In genomic region chr4:107939307-107939706, GRCh38 we compare ENCODE assay signal across 24 cellular contexts. TPM values are rescaled to one million over a fixed set of nuclear protein-coding genes. Genes with fewer than 3 reads are reported as not detected.
DNase-seq lines count a peak whose midpoint lies in the region; TF ChIP-seq lines count a peak whose summit lies in the region.
"Had no signal": no experiment of that assay in that cellular context is flagged by ENCODE, and none has a peak within 500 bp of the region (broad histone marks: within the 10 kb centered on the region; RNA-seq: fewer than 3 reads in every experiment).

No MANE protein-coding gene starts in this region.

- H3F3A ChIP-seq in GM23248 (ENCODE audit: insufficient read depth), result no peaks in the 10 kb centered on the region

- H2BK5ac ChIP-seq in trophoblast cell (ENCODE audit: low read depth, low read length, poor library complexity), result no peak overlapping the region

- no peaks in the 10 kb centered on the region for H4K20me1 ChIP-seq in GM23248 (ENCODE audit: insufficient read depth)

- intact Hi-C loops in dorsolateral prefrontal cortex (cut with DNase I), result no loop called here

- H3K9ac ChIP-seq in GM23248, result no peak overlapping the region
- no peak overlapping the region for H3K9ac ChIP-seq in trophoblast cell (ENCODE audit: low read length)
- H3K9ac ChIP-seq: KMS-11 had no signal

- H3K79me1 ChIP-seq in trophoblast cell (ENCODE audit: low read length), result no peaks in the 10 kb centered on the region

- no peak overlapping the region for H3K4me2 ChIP-seq in GM23248 (ENCODE audit: unreplicated experiment)
- H3K4me2 ChIP-seq in trophoblast cell (ENCODE audit: low read length), result no peak overlapping the region
- H3K4me2 ChIP-seq: KMS-11 had no signal

- no peak overlapping the region for H3K23ac ChIP-seq in trophoblast cell (ENCODE audit: low read length)

- H3K4me1 ChIP-seq in GM23248 (ENCODE audit: insufficient read depth) (no peaks in the 10 kb centered on the region), trophoblast cell (ENCODE audit: control insufficient read depth in 1 of 2, insufficient read depth in 2 of 2, low read length in 2 of 2) (no peaks in the 10 kb centered on the region)
- H3K4me1 ChIP-seq: testis had no signal

- H3K36me3 ChIP-seq in GM23248 (ENCODE audit: low read depth) (no peaks in the 10 kb centered on the region), trophoblast cell (ENCODE audit: control insufficient read depth in 1 of 2, insufficient read depth in 2 of 2, low read length in 2 of 2) (no peaks in the 10 kb centered on the region)

- H3K27ac ChIP-seq in GM23248 (no peak overlapping the region), trophoblast cell (ENCODE audit: low read depth, low read length) (no peak overlapping the region), dorsolateral prefrontal cortex (no peak overlapping the region)
- H3K27ac ChIP-seq: KMS-11, left ventricle myocardium inferior, testis had no signal

- H4K8ac ChIP-seq in trophoblast cell (ENCODE audit: low read depth, low read length), result no peak overlapping the region

- H4K12ac ChIP-seq in trophoblast cell (ENCODE audit: low read depth, low read length), result no peak overlapping the region

- no peak overlapping the region for H3K18ac ChIP-seq in trophoblast cell (ENCODE audit: low read length)

- no peak overlapping the region for H2AK5ac ChIP-seq in trophoblast cell (ENCODE audit: low read length)

- H2BK120ac ChIP-seq in trophoblast cell (ENCODE audit: insufficient read depth, low read length, poor library complexity), result no peak overlapping the region

- TF ChIP-seq CTCF in epithelial cell of esophagus (IDR thresholded peaks at IDR 0.05; ENCODE audit: insufficient read depth, low read depth, low read length, missing control alignments) (no peak), dorsolateral prefrontal cortex (IDR thresholded peaks at IDR 0.05 in 54 of 56, conservative IDR thresholded peaks at IDR 0.05 in 2 of 56; ENCODE audit: low read depth in 1 of 56, partially characterized antibody in 56 of 56) (no peak)

- H4K91ac ChIP-seq in trophoblast cell (ENCODE audit: low read depth, low read length), result no peak overlapping the region

- WGBS in GM23248 (ENCODE audit: low coverage in 1 of 2, low lambda C conversion rate in 2 of 2, missing lambda C conversion rate in 2 of 2), 2 experiments, result 92 to 97% methylated on average over 1 of the region's 1 CpG
- no CpG with 5 or more reads among the region's 1 CpG for WGBS in trophoblast cell (ENCODE audit: extremely low coverage, insufficient coverage, insufficient read length)

- no peak overlapping the region for H2BK12ac ChIP-seq in trophoblast cell (ENCODE audit: low read length)

- H3K27me3 ChIP-seq in GM23248 (replicated peaks; ENCODE audit: insufficient read depth) (no peaks in the 10 kb centered on the region), trophoblast cell (ENCODE audit: insufficient read depth, low read length) (no peaks in the 10 kb centered on the region), dorsolateral prefrontal cortex (no peaks in the 10 kb centered on the region)
- H3K27me3 ChIP-seq: testis had no signal

- DNase-seq in AG20443 (ENCODE audit: low spot score), result peak; percentile 16
- DNase-seq in GM23248, result peak; percentile 44
- DNase-seq in epithelial cell of esophagus (ENCODE audit: low read depth), result peak; percentile 14
- peak; percentile 30 to 87 for DNase-seq in trophoblast cell
- no peak for DNase-seq in GM19238 (ENCODE audit: insufficient read length, low spot score)
- no peak for DNase-seq in ecto neural progenitor cell (ENCODE audit: low spot score)
- no peak for DNase-seq in dorsolateral prefrontal cortex
- DNase-seq: activated CD4-positive, alpha-beta T cell treated with anti-CD3 and anti-CD28 coated beads, Interleukin-2, amount 50 U/mL, for 4 hours; activated CD8-positive, alpha-beta memory T cell treated with anti-CD3 and anti-CD28 coated beads, Interleukin-2, amount 50 U/mL, for 48 hours; activated effector memory CD4-positive, alpha-beta T cell treated with Interleukin-2 at 50 U/mL for 16 hours; amniotic stem cell; CD4-positive, alpha-beta T cell; hippocampal formation; immature natural killer cell; left ventricle myocardium inferior; naive B cell; NCI-H1436; NCI-H446; nucleus accumbens; OCI-M1; stimulated activated naive B cell treated with anti-CD40 and anti-IgM and Interleukin-4, amounts not matched to agents 10 μg/mL and 1 μg/mL and 100 μg/mL, for 72 hours; T1000; testis had no signal

- H3K9me3 ChIP-seq in GM23248 (ENCODE audit: low read depth) (no peaks in the 10 kb centered on the region), trophoblast cell (ENCODE audit: insufficient read depth, low read depth, low read length) (no peaks in the 10 kb centered on the region)
- H3K9me3 ChIP-seq: testis had no signal

- in situ Hi-C loops in GM23248 (cut with MboI), result no loop called here

- H2AFZ ChIP-seq in GM23248 (no peak overlapping the region), trophoblast cell (ENCODE audit: insufficient read depth, low read length, poor library complexity) (no peak overlapping the region)

- no peaks in the 10 kb centered on the region for H3K79me2 ChIP-seq in GM23248 (ENCODE audit: insufficient read depth)
- no peaks in the 10 kb centered on the region for H3K79me2 ChIP-seq in trophoblast cell (ENCODE audit: control insufficient read depth, insufficient read depth, low read length, poor library complexity)

- no peak overlapping the region for H3K14ac ChIP-seq in trophoblast cell (ENCODE audit: low read length)

- H3K9me2 ChIP-seq in GM23248 (ENCODE audit: insufficient read depth), result no peaks in the 10 kb centered on the region

- H3K4me3 ChIP-seq in GM23248, result no peak overlapping the region
- H3K4me3 ChIP-seq in epithelial cell of esophagus (ENCODE audit: low read length), result no peak overlapping the region
- H3K4me3 ChIP-seq in trophoblast cell (ENCODE audit: low read depth, low read length), result no peak overlapping the region
- no peak overlapping the region for H3K4me3 ChIP-seq in dorsolateral prefrontal cortex
- H3K4me3 ChIP-seq: left ventricle myocardium inferior, testis had no signal

- H3K4ac ChIP-seq in trophoblast cell (ENCODE audit: low read depth, low read length), result no peak overlapping the region

RNA-seq across cellular contexts. Expression of gene CYP2U1, which starts 8.0 kb away (rescaled TPM):
- 7.6 and 8.6 TPM in 2 replicates for total RNA-seq in GM23248 (2014; rRNA removed; shearing (Covaris generic))
- polyA plus RNA-seq in GM23248 (2016; fragmentation: Nextera tagmentation; extraction: Ambion mirVana), result 6.8 and 7.1 TPM in 2 replicates
- polyA plus RNA-seq in trophoblast cell (2013), result 0.49 and 0.56 TPM in 2 replicates
- 10 to 100 TPM in 119 of 120 experiments, 1 to 10 TPM in 1; 9.1 to 23.6 (median 15.5) TPM for total RNA-seq in dorsolateral prefrontal cortex

RNA-seq across cellular contexts. Expression of gene HADH, which starts 50.4 kb away (rescaled TPM):
- 4.0 and 4.5 TPM in 2 replicates for total RNA-seq in GM23248 (2014; rRNA removed; shearing (Covaris generic))
- 30.1 and 30.8 TPM in 2 replicates for polyA plus RNA-seq in GM23248 (2016; fragmentation: Nextera tagmentation; extraction: Ambion mirVana)
- polyA plus RNA-seq in trophoblast cell (2013), result 22.8 and 23.7 TPM in 2 replicates
- total RNA-seq in dorsolateral prefrontal cortex, result 10 to 100 TPM; 23.3 to 43.1 (median 31.6) TPM

Comparison
In these comparisons a context has a peak if more than half of its experiments do, and no peak if none do; other contexts are left out.
1. DNase-seq: peak in AG20443 (single experiment), GM23248 (single experiment), epithelial cell of esophagus (single experiment) and trophoblast cell (2 of 2); none in GM19238 (single experiment), ecto neural progenitor cell (single experiment) and dorsolateral prefrontal cortex (0 of 10).